ENCODE assay signal across 19 cellular contexts in the genomic region with DNA sequence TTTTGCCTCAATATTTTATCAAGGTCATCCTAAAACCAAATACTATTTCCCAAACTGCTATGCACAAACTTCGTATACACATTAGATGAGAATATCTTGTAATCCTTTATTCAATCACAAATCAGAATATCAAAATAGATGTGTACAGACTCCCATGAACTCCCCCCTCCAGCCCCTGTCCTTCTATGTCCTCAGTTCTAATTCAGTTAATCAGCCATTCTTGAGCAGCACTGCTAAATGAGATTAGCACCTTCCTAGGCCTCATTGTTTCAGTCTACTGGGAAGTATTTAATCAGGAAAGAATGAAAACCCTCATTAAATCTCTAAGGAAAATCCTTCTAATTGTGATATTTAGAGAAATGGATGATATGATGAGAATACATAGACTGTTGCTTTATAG. TPM values are rescaled to one million over a fixed set of nuclear protein-coding genes. Genes with fewer than 3 reads are reported as not detected.
DNase-seq lines count a peak whose midpoint lies in the region; FAIRE-seq and TF ChIP-seq lines count a peak whose summit lies in the region.
"Had no signal": no experiment of that assay in that cellular context is flagged by ENCODE, and none has a peak within 500 bp of the region (broad histone marks: within the 10 kb centered on the region; RNA-seq: fewer than 3 reads in every experiment).

No MANE protein-coding gene starts in this region.

- no peaks in the 10 kb centered on the region for H3K27me3 Mint-ChIP-seq in osteocyte (ENCODE audit: unreplicated experiment)

- FAIRE-seq in D721Med (lab: Jason Lieb, UNC), result peak; percentile 64
- FAIRE-seq: A549, G401.6, GM12891, GM19239 had no signal

- no peak overlapping the region for H3K4me3 ChIP-seq in coronary artery
- H3K4me3 ChIP-seq: A549 had no signal

- H3K27ac ChIP-seq in coronary artery, result peak overlapping the region; percentile 55 to 68
- H3K27ac ChIP-seq: A549, C4-2B had no signal

- H3K4me3 Mint-ChIP-seq in osteocyte (ENCODE audit: unreplicated experiment), result no peak overlapping the region
- H3K4me3 Mint-ChIP-seq: CD4-positive, alpha-beta memory T cell; HFFc6 had no signal

- DNase-seq in D721Med (ENCODE audit: insufficient read length, low spot score) (no peak), NCI-H82 (lab: John Stamatoyannopoulos, UW) (peak; percentile 74), coronary artery (ENCODE audit: low spot score) (no peak), osteocyte (ENCODE audit: extremely low spot score, unreplicated experiment) (no peak), GM13977 (ENCODE audit: low spot score) (no peak), RPMI8226 (no peak), NCI-H1092 (lab: John Stamatoyannopoulos, UW) (no peak)
- DNase-seq: BE2C; CD4-positive, alpha-beta memory T cell; DMS153; DMS79 treated with DMSO at 0.1 percent for 48 hours; EL; HCEC 1CT; HFFc6 had no signal

- H3K4me1 Mint-ChIP-seq in osteocyte (ENCODE audit: unreplicated experiment), result peaks cover 55% of the 10 kb centered on the region
- H3K4me1 Mint-ChIP-seq: CD4-positive, alpha-beta memory T cell had no signal

- in situ Hi-C loops in GM13977 (cut with MboI; ENCODE audit: low pct_unique_long_range_greater_than_20kb, low sequenced_read_pairs, unreplicated experiment), result no loop called here

- peaks cover 15% of the 10 kb centered on the region for H3K36me3 Mint-ChIP-seq in osteocyte (ENCODE audit: unreplicated experiment)
- H3K36me3 Mint-ChIP-seq: CD4-positive, alpha-beta memory T cell had no signal

- TF ChIP-seq CTCF in D721Med (IDR thresholded peaks at IDR 0.05; ENCODE audit: insufficient read depth, missing control alignments) (no peak), coronary artery (IDR thresholded peaks at IDR 0.05) (no peak), osteocyte (IDR thresholded peaks at IDR 0.05) (no peak), GM13977 (IDR thresholded peaks at IDR 0.05; ENCODE audit: extremely low read depth, insufficient read depth, missing control alignments) (no peak)

- peaks cover 8% of the 10 kb centered on the region for H3K9me3 Mint-ChIP-seq in osteocyte (ENCODE audit: unreplicated experiment)

- peak overlapping the region; percentile 93 for H3K27ac Mint-ChIP-seq in osteocyte (ENCODE audit: unreplicated experiment)
- H3K27ac Mint-ChIP-seq: CD4-positive, alpha-beta memory T cell; HFFc6 had no signal

RNA-seq across cellular contexts. Expression of gene RCAN2, which starts 36.6 kb away (rescaled TPM):
- total RNA-seq in osteocyte, result 27.9 and 31.3 TPM in 2 replicates
- total RNA-seq: CD4-positive, alpha-beta memory T cell had no signal
